Comparison of ENCODE assay signal across 13 cellular contexts in the genomic region with DNA sequence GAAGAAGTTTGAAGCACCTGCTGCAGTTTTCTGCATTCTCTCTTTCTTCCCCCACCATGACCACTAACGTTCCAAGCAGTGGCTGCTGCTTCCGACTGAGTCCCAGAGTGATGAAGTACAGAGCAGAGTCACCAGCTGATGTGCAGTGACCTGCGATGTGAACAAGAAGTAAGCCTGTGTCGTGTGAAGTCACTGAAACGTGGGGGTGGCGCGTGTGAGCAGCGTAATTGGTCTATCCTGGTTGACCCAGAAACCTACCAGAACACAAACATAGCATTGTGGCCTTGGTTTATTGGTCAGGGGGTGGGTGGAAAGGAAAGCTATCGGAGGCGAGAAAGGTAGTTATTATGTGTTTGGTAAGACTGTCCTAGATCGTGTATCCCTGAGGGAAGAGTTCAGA. TPM values are rescaled to one million over a fixed set of nuclear protein-coding genes. Genes with fewer than 3 reads are reported as not detected.
"Had no signal": no experiment of that assay in that cellular context is flagged by ENCODE, and none has a peak within 500 bp of the region (broad histone marks: within the 10 kb centered on the region; RNA-seq: fewer than 3 reads in every experiment).

No MANE protein-coding gene starts in this region.

- H3K27ac ChIP-seq: ascending aorta, dorsolateral prefrontal cortex, esophagus squamous epithelium, suprapubic skin had no signal

- H3K4me1 ChIP-seq: ascending aorta, esophagus squamous epithelium, suprapubic skin had no signal

- H3K9me3 ChIP-seq: ascending aorta, esophagus squamous epithelium, suprapubic skin had no signal

- DNase-seq: activated naive CD4-positive, alpha-beta T cell treated with Interleukin-2 at 50 U/mL for 16 hours; activated naive CD8-positive, alpha-beta T cell treated with anti-CD3 and anti-CD28 coated beads, Interleukin-2, amount 50 U/mL, for 24 hours; dorsolateral prefrontal cortex; esophagus squamous epithelium; foreskin fibroblast; left ventricle myocardium superior; naive thymus-derived CD4-positive, alpha-beta T cell; stimulated activated CD4-positive, alpha-beta T cell treated with anti-CD3 and anti-CD28 coated beads, Interleukin-2, amount 100 ng/mL, for 24 hours; stimulated activated naive CD8-positive, alpha-beta T cell treated with anti-CD3 and anti-CD28 coated beads, Interleukin-15, Interleukin-2, amounts not matched to agents 100 U/mL and 50 U/mL, for 24 hours; SW 1271 had no signal

- H3K36me3 ChIP-seq: ascending aorta, esophagus squamous epithelium, suprapubic skin had no signal

- H3K27me3 ChIP-seq: ascending aorta, dorsolateral prefrontal cortex, esophagus squamous epithelium, suprapubic skin had no signal

- H3K4me3 ChIP-seq: ascending aorta, dorsolateral prefrontal cortex, esophagus squamous epithelium, suprapubic skin had no signal

RNA-seq across cellular contexts. Expression of gene KRTAP5-7, which starts 3.5 kb away (rescaled TPM):
- polyA plus RNA-seq: naive thymus-derived CD4-positive, alpha-beta T cell had no signal

RNA-seq across cellular contexts. Expression of gene KRTAP5-8, which starts 7.2 kb away (rescaled TPM):
- polyA plus RNA-seq: naive thymus-derived CD4-positive, alpha-beta T cell had no signal

RNA-seq across cellular contexts. Expression of gene KRTAP5-9, which starts 17.6 kb away (rescaled TPM):
- polyA plus RNA-seq: naive thymus-derived CD4-positive, alpha-beta T cell had no signal

RNA-seq across cellular contexts. Expression of gene KRTAP5-10, which starts 34.8 kb away (rescaled TPM):
- polyA plus RNA-seq: naive thymus-derived CD4-positive, alpha-beta T cell had no signal

RNA-seq across cellular contexts. Expression of gene KRTAP5-11, which starts 52.1 kb away (rescaled TPM):
- polyA plus RNA-seq: naive thymus-derived CD4-positive, alpha-beta T cell; urinary bladder had no signal
